8 cellular contexts compared by ENCODE assay signal in the genomic region with DNA sequence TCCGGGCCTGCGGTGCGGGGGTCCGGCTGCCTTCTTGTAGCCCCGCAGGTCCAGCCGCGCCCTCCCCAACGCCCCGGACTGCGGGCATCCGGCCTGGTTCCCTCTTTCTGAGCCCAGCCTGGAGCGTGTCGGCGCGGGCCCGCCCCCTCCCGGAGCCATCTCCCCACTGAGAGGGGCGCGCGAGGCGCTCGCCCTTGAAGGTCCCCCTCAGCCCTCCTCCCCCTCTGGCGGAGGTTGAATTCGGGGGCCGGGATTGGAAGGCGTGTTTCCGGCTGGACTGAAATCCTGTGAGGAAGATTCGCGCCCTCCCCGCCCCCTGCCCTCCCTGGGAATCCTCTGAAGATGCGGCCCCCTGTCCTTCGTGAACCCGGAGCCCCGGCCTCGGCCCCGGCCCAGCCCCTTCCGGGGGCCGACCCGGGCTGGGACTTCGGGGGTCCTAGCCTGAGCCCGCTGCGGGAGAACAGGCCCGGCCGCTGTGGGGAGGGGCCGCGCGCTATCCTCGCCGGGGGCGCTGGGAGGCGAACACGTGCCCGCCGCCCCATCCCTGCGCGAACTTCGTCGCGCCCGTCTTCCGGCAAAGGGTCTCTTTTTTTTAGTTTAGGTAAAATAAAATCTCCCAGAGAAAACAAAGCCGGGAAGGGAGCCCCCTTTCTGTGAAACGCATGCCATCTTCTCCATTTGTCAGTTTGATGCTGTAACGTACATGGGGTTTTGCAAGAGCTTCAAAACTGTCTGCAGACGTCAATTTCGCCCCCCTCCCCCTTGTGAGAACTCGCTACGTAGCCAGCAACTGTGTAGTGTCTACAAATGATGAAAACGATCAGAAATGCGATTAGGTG. TPM values are rescaled to one million over a fixed set of nuclear protein-coding genes. Genes with fewer than 3 reads are reported as not detected.
A peak's percentile ranks its signal among the peaks of the same experiment; 100 is the strongest.
DNase-seq lines count a peak whose midpoint lies in the region; ATAC-seq and FAIRE-seq lines count a peak whose summit lies in the region.

No MANE protein-coding gene starts in this region.

- H2BK15ac ChIP-seq in neuronal stem cell (ENCODE audit: low read length), result peak overlapping the region; percentile 75

- DNase-seq in DMS 273 (lab: John Stamatoyannopoulos, UW; ENCODE audit: unreplicated experiment) (peak; percentile 94), KBM-7 (peak; percentile 85), SIG-M5 treated with dmso at 0.1 percent for 504 hours (lab: John Stamatoyannopoulos, UW; ENCODE audit: unreplicated experiment) (peak; percentile 88), frontal cortex (ENCODE audit: low spot score in 2 of 2) (peak; percentile 32 to 53), neuronal stem cell (ENCODE audit: low spot score) (peak; percentile 88)
- peak; percentile 71 for DNase-seq in activated gamma-delta T cell treated with anti-CD3 and anti-CD28 coated beads, Interleukin-2, amount 50 U/mL, for 16 hours (ENCODE audit: low read depth)

- H3K36me3 ChIP-seq in neuronal stem cell (replicated peaks in 1 of 2; ENCODE audit: control insufficient read depth in 2 of 2, insufficient read depth in 2 of 2, low read length in 2 of 2), result peaks cover 2 to 17% of the 10 kb centered on the region in 2 donors

- H3K27ac ChIP-seq in neuronal stem cell (replicated peaks; ENCODE audit: low read length) (peak overlapping the region; percentile 96), temporal lobe (ENCODE audit: low read depth, low read length) (peak overlapping the region; percentile 85)

- H2AFZ ChIP-seq in neuronal stem cell (ENCODE audit: low read length), result peak overlapping the region; percentile 89

- peak overlapping the region; percentile 98 for H3K18ac ChIP-seq in neuronal stem cell (ENCODE audit: low read length)

- peak overlapping the region; percentile 54 for H3K4me2 ChIP-seq in neuronal stem cell (ENCODE audit: insufficient read depth, low read length, poor library complexity, severe bottlenecking)

- H3K4me3 ChIP-seq in neuronal stem cell (ENCODE audit: low read length in 2 of 2), result peak overlapping the region; percentile 66 to 94

- H3K79me1 ChIP-seq in neuronal stem cell (ENCODE audit: low read depth, low read length), result no peaks in the 10 kb centered on the region

- no peak for FAIRE-seq in frontal cortex (lab: Jason Lieb, UNC)

- in situ Hi-C loops in KBM-7 (cut with MboI; ENCODE audit: low pct_unique_long_range_greater_than_20kb, low sequenced_read_pairs), result no loop called here

- no CpG with 5 or more reads among the region's 70 CpGs for WGBS in neuronal stem cell (ENCODE audit: extremely low coverage in 2 of 2, insufficient read length in 2 of 2, insufficient replicate concordance in 1 of 2), 2 donors

- peaks cover 12 to 16% of the 10 kb centered on the region in 2 donors for H3K4me1 ChIP-seq in neuronal stem cell (ENCODE audit: control insufficient read depth in 2 of 2, insufficient read depth in 1 of 2, low read depth in 1 of 2, low read length in 2 of 2)

- no peak overlapping the region for H3K4ac ChIP-seq in neuronal stem cell (ENCODE audit: low read length)

- H3K27me3 ChIP-seq in neuronal stem cell (ENCODE audit: control insufficient read depth in 3 of 3, insufficient read depth in 3 of 3, low read depth in 1 of 3, low read length in 3 of 3), result no peaks in the 10 kb centered on the region

- peak overlapping the region; percentile 93 for H3K9ac ChIP-seq in neuronal stem cell (ENCODE audit: low read depth, low read length, poor library complexity)

- H2BK12ac ChIP-seq in neuronal stem cell (ENCODE audit: low read length), result no peak overlapping the region

- H3K14ac ChIP-seq in neuronal stem cell (ENCODE audit: low read length), result no peak overlapping the region

- peak; percentile 38 for ATAC-seq in GM21529 (IDR thresholded peaks at IDR 0.05; ENCODE audit: unreplicated experiment)

- no peak overlapping the region for H4K91ac ChIP-seq in neuronal stem cell (ENCODE audit: low read depth, low read length, poor library complexity)

- H3K23ac ChIP-seq in neuronal stem cell (ENCODE audit: low read depth, low read length, poor library complexity), result peak overlapping the region; percentile 95

- peak overlapping the region; percentile 84 for H2AK5ac ChIP-seq in neuronal stem cell (ENCODE audit: low read depth, low read length)

- H2BK120ac ChIP-seq in neuronal stem cell (ENCODE audit: low read depth, low read length), result peak overlapping the region; percentile 81

- no peak overlapping the region for H4K8ac ChIP-seq in neuronal stem cell (ENCODE audit: low read depth, low read length)

- peak overlapping the region; percentile 87 for H2BK5ac ChIP-seq in neuronal stem cell (ENCODE audit: low read length)

- no peaks in the 10 kb centered on the region for H3K9me3 ChIP-seq in neuronal stem cell (replicated peaks in 1 of 2; ENCODE audit: control insufficient read depth in 2 of 2, insufficient read depth in 1 of 2, low read depth in 1 of 2, low read length in 2 of 2)

RNA-seq across cellular contexts. Expression of a gene that starts 0.6 kb away (rescaled TPM):
- total RNA-seq in frontal cortex, result 46.9 TPM
- 86.5 TPM for polyA plus RNA-seq in neuronal stem cell (2013, experiment 1 of 2)
- 87.2 TPM for polyA plus RNA-seq in neuronal stem cell (2013, experiment 2 of 2)
- total RNA-seq in temporal lobe, result 34.2 TPM

RNA-seq across cellular contexts. Expression of a gene that starts 46.6 kb away (rescaled TPM):
- total RNA-seq in frontal cortex (67.3 TPM), temporal lobe (42.8 TPM)
- polyA plus RNA-seq in neuronal stem cell (2013, experiment 1 of 2), result 59.5 TPM
- 59.1 TPM for polyA plus RNA-seq in neuronal stem cell (2013, experiment 2 of 2)

RNA-seq across cellular contexts. Expression of a gene that starts 47.0 kb away (rescaled TPM):
- total RNA-seq in frontal cortex, result 188 TPM
- polyA plus RNA-seq in neuronal stem cell (2013, experiment 1 of 2), result 31.4 TPM
- 30.5 TPM for polyA plus RNA-seq in neuronal stem cell (2013, experiment 2 of 2)
- 109 TPM for total RNA-seq in temporal lobe

Comparison
In these comparisons a context has a peak if more than half of its experiments do, and no peak if none do; other contexts are left out.
1. Peak in every context shown above with its lines: DNase-seq, ATAC-seq, H3K4me3 ChIP-seq and H3K27ac ChIP-seq.
2. DNase-seq: peak in every context shown above with its lines; median percentile 94 in DMS 273; 88 in SIG-M5 treated with dmso at 0.1 percent for 504 hours; 88 in neuronal stem cell; 85 in KBM-7; 71 in activated gamma-delta T cell treated with anti-CD3 and anti-CD28 coated beads, Interleukin-2, amount 50 U/mL, for 16 hours; 42 in frontal cortex.